9 cellular contexts compared by ENCODE assay signal in genomic region chr15:82850242-82850591, GRCh38.
DNase-seq lines count a peak whose midpoint lies in the region; ATAC-seq and TF ChIP-seq lines count a peak whose summit lies in the region.
"Had no signal": no experiment of that assay in that cellular context is flagged by ENCODE, and none has a peak within 500 bp of the region (broad histone marks: within the 10 kb centered on the region; RNA-seq: fewer than 3 reads in every experiment).

No MANE protein-coding gene starts in this region.

- no peak for ATAC-seq in GM21447 (IDR thresholded peaks at IDR 0.05; ENCODE audit: unreplicated experiment)
- ATAC-seq in HG02981 (IDR thresholded peaks at IDR 0.05; ENCODE audit: unreplicated experiment), result no peak
- no peak for ATAC-seq in GM19463 (IDR thresholded peaks at IDR 0.05; ENCODE audit: unreplicated experiment)

- H3K27ac ChIP-seq in VCaP, result peak overlapping the region; percentile 81

- no peak for TF ChIP-seq CTCF in VCaP (conservative IDR thresholded peaks at IDR 0.05)

- DNase-seq in NOMO-1 treated with DMSO at 0.1 percent for 48 hours (lab: John Stamatoyannopoulos, UW; ENCODE audit: unreplicated experiment), result peak; percentile 3
- no peak for DNase-seq in NOMO-1 (lab: John Stamatoyannopoulos, UW; ENCODE audit: unreplicated experiment in 2 of 2)
- DNase-seq in inferior parietal cortex (ENCODE audit: extremely low spot score), result peak; percentile 22
- DNase-seq in superior temporal gyrus (ENCODE audit: extremely low spot score), result peak; percentile 21
- DNase-seq: T1000 had no signal

Comparison
In these comparisons a context has a peak if more than half of its experiments do, and no peak if none do; other contexts are left out.
1. DNase-seq: peak in NOMO-1 treated with DMSO at 0.1 percent for 48 hours (single experiment), inferior parietal cortex (single experiment) and superior temporal gyrus (single experiment); none in NOMO-1 (0 of 2).